24 cellular contexts compared by ENCODE assay signal in genomic region chr15:45087513-45087912, GRCh38. TPM values are rescaled to one million over a fixed set of nuclear protein-coding genes. Genes with fewer than 3 reads are reported as not detected.
DNase-seq lines count a peak whose midpoint lies in the region; ATAC-seq and TF ChIP-seq lines count a peak whose summit lies in the region.
"Had no signal": no experiment of that assay in that cellular context is flagged by ENCODE, and none has a peak within 500 bp of the region (broad histone marks: within the 10 kb centered on the region; RNA-seq: fewer than 3 reads in every experiment).

No MANE protein-coding gene starts in this region.

- intact Hi-C loops in psoas muscle (cut with DNase I), result no loop called here

- H3K4me1 Mint-ChIP-seq in memory B cell, result no peaks in the 10 kb centered on the region
- H3K4me1 Mint-ChIP-seq: activated B cell treated with CpG ODN at 0.5 μM for 24 hours; activated naive CD8-positive, alpha-beta T cell treated with anti-CD3 and anti-CD28 coated beads, Interleukin-2, amount 50 U/mL, for 24 hours; CD4-positive, CD25-positive, alpha-beta regulatory T cell had no signal

- H3K4me3 ChIP-seq in RWPE2 (ENCODE audit: severe bottlenecking) (no peak overlapping the region), psoas muscle (no peak overlapping the region)

- no peak overlapping the region for H3K4me3 Mint-ChIP-seq in memory B cell
- H3K4me3 Mint-ChIP-seq: activated B cell treated with CpG ODN at 0.5 μM for 24 hours; activated naive CD8-positive, alpha-beta T cell treated with anti-CD3 and anti-CD28 coated beads, Interleukin-2, amount 50 U/mL, for 24 hours; CD4-positive, CD25-positive, alpha-beta regulatory T cell had no signal

- H3K9me3 Mint-ChIP-seq in memory B cell, result no peaks in the 10 kb centered on the region
- H3K9me3 Mint-ChIP-seq: activated B cell treated with CpG ODN at 0.5 μM for 24 hours; activated naive CD8-positive, alpha-beta T cell treated with anti-CD3 and anti-CD28 coated beads, Interleukin-2, amount 50 U/mL, for 24 hours had no signal

- no peaks in the 10 kb centered on the region for H3K36me3 ChIP-seq in RWPE2 (ENCODE audit: low read depth)
- no peaks in the 10 kb centered on the region for H3K36me3 ChIP-seq in psoas muscle (ENCODE audit: insufficient read depth in 1 of 2, low read depth in 1 of 2)
- H3K36me3 ChIP-seq: neutrophil had no signal

- WGBS in psoas muscle, 3 donors, result 77 to 81% (median 79%) methylated on average over 1 of the region's 1 CpG

- TF ChIP-seq CTCF in RWPE2 (IDR thresholded peaks at IDR 0.05; ENCODE audit: poor library complexity, severe bottlenecking) (peak; percentile 9), psoas muscle (IDR thresholded peaks at IDR 0.05) (no peak)

- H3K27ac ChIP-seq in RWPE2 (ENCODE audit: poor library complexity, severe bottlenecking), result no peak overlapping the region
- no peak overlapping the region for H3K27ac ChIP-seq in psoas muscle
- H3K27ac ChIP-seq: neutrophil had no signal

- ATAC-seq in RWPE2 (ENCODE audit: low read depth) (peak; percentile 35; the same call in 1 of the 3 replicates), memory B cell (ENCODE audit: low read depth) (peak; percentile 53), psoas muscle (no peak)
- ATAC-seq: activated naive CD8-positive, alpha-beta T cell treated with anti-CD3 and anti-CD28 coated beads, Interleukin-2, amount 50 U/mL, for 24 hours had no signal

- peaks cover 1% of the 10 kb centered on the region for H3K36me3 Mint-ChIP-seq in memory B cell
- H3K36me3 Mint-ChIP-seq: CD4-positive, CD25-positive, alpha-beta regulatory T cell had no signal

- H3K9me3 ChIP-seq in RWPE2 (ENCODE audit: severe bottlenecking), result no peaks in the 10 kb centered on the region
- no peaks in the 10 kb centered on the region for H3K9me3 ChIP-seq in psoas muscle
- H3K9me3 ChIP-seq: neutrophil had no signal

- H3K27me3 ChIP-seq in RWPE2 (ENCODE audit: insufficient read depth, poor library complexity, severe bottlenecking), result peaks cover 14% of the 10 kb centered on the region
- peaks cover 0 to 7% (median 0%) of the 10 kb centered on the region in 3 donors for H3K27me3 ChIP-seq in psoas muscle (ENCODE audit: insufficient read depth in 3 of 3, low read length in 2 of 3)

- no peaks in the 10 kb centered on the region for H3K4me1 ChIP-seq in RWPE2 (ENCODE audit: insufficient read depth, poor library complexity, severe bottlenecking)
- no peaks in the 10 kb centered on the region for H3K4me1 ChIP-seq in psoas muscle

- in situ Hi-C loops in KBM-7 (cut with MboI; ENCODE audit: low pct_unique_long_range_greater_than_20kb, low sequenced_read_pairs), result no loop called here

- no peak overlapping the region for H3K27ac Mint-ChIP-seq in memory B cell
- H3K27ac Mint-ChIP-seq: activated B cell treated with CpG ODN at 0.5 μM for 24 hours; activated naive CD8-positive, alpha-beta T cell treated with anti-CD3 and anti-CD28 coated beads, Interleukin-2, amount 50 U/mL, for 24 hours; CD4-positive, CD25-positive, alpha-beta regulatory T cell had no signal

- DNase-seq in NCI-H82 (lab: John Stamatoyannopoulos, UW) (peak; percentile 14), NCI-H82 treated with DMSO at 0.1 percent for 48 hours (lab: John Stamatoyannopoulos, UW; ENCODE audit: unreplicated experiment) (no peak), KBM-7 (peak; percentile 15), RWPE2 (ENCODE audit: low spot score) (peak; percentile 2), memory B cell (ENCODE audit: low spot score in 2 of 2) (no peak), psoas muscle (no peak), inferior parietal cortex (ENCODE audit: extremely low spot score) (no peak), 8988T (no peak)
- DNase-seq: activated B cell treated with CpG ODN at 0.5 μM for 24 hours; activated naive CD8-positive, alpha-beta T cell treated with anti-CD3 and anti-CD28 coated beads, Interleukin-2, amount 50 U/mL, for 24 hours; CD4-positive, CD25-positive, alpha-beta regulatory T cell; DMS79; erythroblast; GOT3; NCI-H1048; NCI-H2081 treated with DMSO at 0.1 percent for 48 hours; NCI-H510A treated with DMSO at 0.1 percent for 48 hours; retina had no signal

- H3K27me3 Mint-ChIP-seq in memory B cell, result peaks cover 20% of the 10 kb centered on the region

RNA-seq across cellular contexts. Expression of gene DUOX2, which starts 26.5 kb away (rescaled TPM):
- total RNA-seq in psoas muscle, result under 1 TPM in 2 of 4 donors, not detected in 2; 0.04 to 0.73 TPM
- polyA plus RNA-seq in psoas muscle, result under 1 TPM; 0.01 to 0.06 (median 0.01) TPM
- total RNA-seq: activated B cell treated with CpG ODN at 0.5 μM for 24 hours; CD4-positive, CD25-positive, alpha-beta regulatory T cell; temporal lobe had no signal
- polyA plus RNA-seq: CD4-positive, CD25-positive, alpha-beta regulatory T cell had no signal

RNA-seq across cellular contexts. Expression of gene DUOXA2, which starts 26.6 kb away (rescaled TPM):
- not detected for total RNA-seq in psoas muscle
- polyA plus RNA-seq in psoas muscle, result under 1 TPM in 1 of 3 donors, not detected in 2; 0.11 TPM
- total RNA-seq: A673; activated B cell treated with CpG ODN at 0.5 μM for 24 hours; activated CD8-positive, alpha-beta memory T cell treated with anti-CD3 and anti-CD28 coated beads for 36 hours; bronchial epithelial cell; CD4-positive, CD25-positive, alpha-beta regulatory T cell; mononuclear cell; temporal lobe had no signal
- polyA plus RNA-seq: CD4-positive, CD25-positive, alpha-beta regulatory T cell had no signal

RNA-seq across cellular contexts. Expression of gene DUOXA1, which starts 42.2 kb away (rescaled TPM):
- total RNA-seq in psoas muscle, result under 1 TPM in 2 of 4 donors, not detected in 2; 0.44 to 0.56 TPM
- under 1 TPM in 2 of 3 donors, not detected in 1; 0.04 to 0.05 TPM for polyA plus RNA-seq in psoas muscle
- total RNA-seq: activated CD8-positive, alpha-beta memory T cell treated with anti-CD3 and anti-CD28 coated beads for 36 hours; CD4-positive, CD25-positive, alpha-beta regulatory T cell had no signal
- polyA plus RNA-seq: CD4-positive, CD25-positive, alpha-beta regulatory T cell had no signal

RNA-seq across cellular contexts. Expression of gene DUOX1, which starts 42.3 kb away (rescaled TPM):
- under 1 TPM; 0.46 to 0.94 (median 0.59) TPM for total RNA-seq in psoas muscle
- under 1 TPM; 0.03 to 0.18 (median 0.17) TPM for polyA plus RNA-seq in psoas muscle
- total RNA-seq: CD4-positive, CD25-positive, alpha-beta regulatory T cell; temporal lobe had no signal

Comparison
In these comparisons a context has a peak if more than half of its experiments do, and no peak if none do; other contexts are left out.
1. DNase-seq: peak in NCI-H82 (single experiment), KBM-7 (single experiment) and RWPE2 (single experiment); none in NCI-H82 treated with DMSO at 0.1 percent for 48 hours (single experiment), memory B cell (0 of 2), psoas muscle (0 of 2), inferior parietal cortex (single experiment) and 8988T (single experiment).
2. ATAC-seq: peak in RWPE2 (single experiment) and memory B cell (single experiment); none in psoas muscle (0 of 4).